In genomic region chr13:39602614-39603366, GRCh38 we compare ENCODE assay signal across 8 cellular contexts. TPM values are rescaled to one million over a fixed set of nuclear protein-coding genes. Genes with fewer than 3 reads are reported as not detected.
DNase-seq lines count a peak whose midpoint lies in the region; ATAC-seq, FAIRE-seq and TF ChIP-seq lines count a peak whose summit lies in the region.

TSS of gene LHFPL6 (minus strand) at chr13:39603193.

- H3K4me1 ChIP-seq in small intestine (ENCODE audit: control insufficient read depth in 2 of 2, insufficient read depth in 1 of 2, low read depth in 1 of 2, low read length in 1 of 2): peaks cover 0 to 3% of the 10 kb centered on the region in 2 donors

- H3K4me3 ChIP-seq in small intestine (ENCODE audit: low read depth in 1 of 2, low read length in 2 of 2): peak within 1 kb of the TSS; percentile 19 to 54

- no peaks in the 10 kb centered on the region for H3K36me3 ChIP-seq in small intestine (ENCODE audit: control insufficient read depth in 2 of 2, insufficient read depth in 2 of 2, low read length in 2 of 2)

- H3K27ac ChIP-seq in VCaP (peak within 1 kb of the TSS; percentile 40), small intestine (ENCODE audit: low read depth in 1 of 2, low read length in 1 of 2) (peak within 1 kb of the TSS; percentile 24 to 76)

- peak; percentile 96 for ATAC-seq in GM18502 (IDR thresholded peaks at IDR 0.05; ENCODE audit: poor library complexity, unreplicated experiment)
- peak; percentile 95 for ATAC-seq in HG02763 (IDR thresholded peaks at IDR 0.05; ENCODE audit: unreplicated experiment)

- peak; percentile 53 to 76 for DNase-seq in NCI-H1930 (lab: John Stamatoyannopoulos, UW)
- peak; percentile 29 for DNase-seq in central memory CD4-positive, alpha-beta T cell
- peak; percentile 66 for DNase-seq in inferior parietal cortex (ENCODE audit: extremely low spot score)
- DNase-seq in small intestine: peak; percentile 25
- no peak for DNase-seq in NCI-H510A (lab: John Stamatoyannopoulos, UW)

- peak; percentile 61 for TF ChIP-seq CTCF in VCaP (conservative IDR thresholded peaks at IDR 0.05)

- 0 to 1% (median 0%) methylated on average over 49 to 73 of the region's 73 CpGs for WGBS in small intestine, 3 donors

- no peaks in the 10 kb centered on the region for H3K9me3 ChIP-seq in small intestine (ENCODE audit: control insufficient read depth, low read depth)

- peaks cover 0 to 11% of the 10 kb centered on the region in 2 donors for H3K27me3 ChIP-seq in small intestine (ENCODE audit: control insufficient read depth in 2 of 2, insufficient read depth in 2 of 2, low read length in 2 of 2)

- FAIRE-seq in small intestine (lab: Jason Lieb, UNC): no peak

RNA-seq across cellular contexts. Expression of gene LHFPL6, which starts in this region (rescaled TPM):
- 10 to 100 TPM in 1 of 3 donors, 1 to 10 TPM in 1, under 1 TPM in 1; 0.22 to 19.9 (median 1.6) TPM for polyA plus RNA-seq in small intestine
